Comparison of ENCODE assay signal across 18 cellular contexts in genomic region chr2:8337321-8337720, GRCh38.
DNase-seq lines count a peak whose midpoint lies in the region; TF ChIP-seq lines count a peak whose summit lies in the region.
"Had no signal": no experiment of that assay in that cellular context is flagged by ENCODE, and none has a peak within 500 bp of the region (broad histone marks: within the 10 kb centered on the region; RNA-seq: fewer than 3 reads in every experiment).

No MANE protein-coding gene starts in this region.

- no peak overlapping the region for H2AFZ ChIP-seq in Loucy (ENCODE audit: low read length)

- H3F3A ChIP-seq in Loucy (ENCODE audit: low read depth), result no peaks in the 10 kb centered on the region

- no peaks in the 10 kb centered on the region for H3K36me3 ChIP-seq in Loucy (ENCODE audit: insufficient read depth, low read length)
- no peaks in the 10 kb centered on the region for H3K36me3 ChIP-seq in testis (ENCODE audit: low read depth, missing control alignments)
- H3K36me3 ChIP-seq: cardiac muscle cell, prostate gland, thoracic aorta, WERI-Rb-1 had no signal

- H3K27ac Mint-ChIP-seq in mesothelial cell of epicardium (peak overlapping the region; percentile 25), CD14-positive monocyte (no peak overlapping the region)
- H3K27ac Mint-ChIP-seq: IgD-negative memory B cell had no signal

- H3K4me3 ChIP-seq in Loucy (ENCODE audit: low read length, poor library complexity, severe bottlenecking) (no peak overlapping the region), testis (no peak overlapping the region)
- H3K4me3 ChIP-seq: A549, cardiac muscle cell, prostate gland, thoracic aorta had no signal

- no peak for TF ChIP-seq POLR2A in testis (IDR thresholded peaks at IDR 0.05)

- DNase-seq in activated CD4-positive, alpha-beta T cell treated with anti-CD3 and anti-CD28 coated beads for 48 hours, result peak; percentile 34
- no peak for DNase-seq in activated CD4-positive, alpha-beta T cell treated with anti-CD3 and anti-CD28 coated beads for 1 hour
- DNase-seq in activated CD4-positive, alpha-beta T cell treated with anti-CD3 and anti-CD28 coated beads, Interleukin-2, amount 50 U/mL, for 48 hours, result peak; percentile 23 to 39
- DNase-seq in mesothelial cell of epicardium (ENCODE audit: low spot score in 2 of 2, unreplicated experiment in 2 of 2) (no peak), testis (no peak), CD14-positive monocyte (ENCODE audit: low spot score) (no peak)
- no peak for DNase-seq in effector CD8-positive, alpha-beta T cell (lab: John Stamatoyannopoulos, UW)
- DNase-seq: COR-L47, naive B cell, NCI-H1417, NCI-H2227 treated with DMSO at 0.1 percent for 48 hours, WERI-Rb-1 had no signal

- H3K27ac ChIP-seq in testis, result no peak overlapping the region
- H3K27ac ChIP-seq: A549, cardiac muscle cell, prostate gland, thoracic aorta, WERI-Rb-1 had no signal

- H3K9me3 Mint-ChIP-seq in mesothelial cell of epicardium (peaks cover 8% of the 10 kb centered on the region), CD14-positive monocyte (peaks cover 2 to 14% (median 6%) of the 10 kb centered on the region in 7 donors)

- intact Hi-C loops in testis (cut with DNase I; ENCODE audit: low total_unique reads), result no loop called here
- intact Hi-C loops in CD14-positive monocyte (cut with micrococcal nuclease), result loop anchor here in 1 of 2 donors (10.0 kb wide), 1 partner anchor 57 kb away; no protein-coding TSS in a partner anchor

- WGBS in testis, 2 donors, result 80 to 86% methylated on average over 4 of the region's 4 CpGs

- peak overlapping the region; percentile 30 for H3K4me2 ChIP-seq in Loucy (ENCODE audit: low read depth, low read length, poor library complexity, severe bottlenecking)
- H3K4me2 ChIP-seq: A549 had no signal

- H3K36me3 Mint-ChIP-seq in mesothelial cell of epicardium (peaks cover 2% of the 10 kb centered on the region), CD14-positive monocyte (peaks cover 3 to 5% of the 10 kb centered on the region in 2 donors)
- H3K36me3 Mint-ChIP-seq: IgD-negative memory B cell, naive B cell had no signal

- no peaks in the 10 kb centered on the region for H3K9me2 ChIP-seq in Loucy (replicated peaks; ENCODE audit: low read depth, low read length)

- H3K27me3 ChIP-seq in Loucy (ENCODE audit: insufficient read depth, low read length, poor library complexity, severe bottlenecking) (no peaks in the 10 kb centered on the region), testis (no peaks in the 10 kb centered on the region)
- H3K27me3 ChIP-seq: cardiac muscle cell had no signal

- H3K27me3 Mint-ChIP-seq in mesothelial cell of epicardium (ENCODE audit: low read depth) (no peaks in the 10 kb centered on the region), CD14-positive monocyte (ENCODE audit: low read depth in 3 of 3) (no peaks in the 10 kb centered on the region)

- H3K9me3 ChIP-seq in Loucy (ENCODE audit: insufficient read depth, low read depth, low read length) (no peaks in the 10 kb centered on the region), testis (no peaks in the 10 kb centered on the region)
- H3K9me3 ChIP-seq: prostate gland, thoracic aorta had no signal

- no peak overlapping the region for H3K9ac ChIP-seq in Loucy (ENCODE audit: low read depth, low read length, poor library complexity, severe bottlenecking)

- H3K4me1 ChIP-seq in Loucy (ENCODE audit: insufficient read depth, low read length, poor library complexity, severe bottlenecking) (peaks cover 25% of the 10 kb centered on the region), testis (no peaks in the 10 kb centered on the region)
- H3K4me1 ChIP-seq: A549, prostate gland had no signal

- TF ChIP-seq CTCF in Loucy (conservative IDR thresholded peaks at IDR 0.05; ENCODE audit: low read length) (no peak), mesothelial cell of epicardium (IDR thresholded peaks at IDR 0.05; ENCODE audit: unreplicated experiment) (no peak), testis (IDR thresholded peaks at IDR 0.05) (no peak), CD14-positive monocyte (IDR thresholded peaks at IDR 0.05) (no peak)

- no peak overlapping the region for H3K4me3 Mint-ChIP-seq in mesothelial cell of epicardium
- peak overlapping the region in 1 of 2 donors; percentile 33 for H3K4me3 Mint-ChIP-seq in CD14-positive monocyte
- H3K4me3 Mint-ChIP-seq: IgD-negative memory B cell, naive B cell had no signal

- H3K4me1 Mint-ChIP-seq in mesothelial cell of epicardium (peaks cover 23% of the 10 kb centered on the region), CD14-positive monocyte (peaks cover 27% of the 10 kb centered on the region)
- H3K4me1 Mint-ChIP-seq: IgD-negative memory B cell, naive B cell had no signal

- H3K79me2 ChIP-seq in Loucy (ENCODE audit: insufficient read depth, low read length), result no peaks in the 10 kb centered on the region

- H4K20me1 ChIP-seq in Loucy (ENCODE audit: insufficient read depth, low read length, poor library complexity, severe bottlenecking), result no peaks in the 10 kb centered on the region

Comparison
In these comparisons a context has a peak if more than half of its experiments do, and no peak if none do; other contexts are left out.
1. DNase-seq: peak in activated CD4-positive, alpha-beta T cell treated with anti-CD3 and anti-CD28 coated beads for 48 hours (single experiment) and activated CD4-positive, alpha-beta T cell treated with anti-CD3 and anti-CD28 coated beads, Interleukin-2, amount 50 U/mL, for 48 hours (2 of 2); none in activated CD4-positive, alpha-beta T cell treated with anti-CD3 and anti-CD28 coated beads for 1 hour (single experiment), mesothelial cell of epicardium (0 of 2), testis (single experiment), effector CD8-positive, alpha-beta T cell (single experiment) and CD14-positive monocyte (single experiment).